Comparison of ENCODE assay signal across 9 cellular contexts in the genomic region with DNA sequence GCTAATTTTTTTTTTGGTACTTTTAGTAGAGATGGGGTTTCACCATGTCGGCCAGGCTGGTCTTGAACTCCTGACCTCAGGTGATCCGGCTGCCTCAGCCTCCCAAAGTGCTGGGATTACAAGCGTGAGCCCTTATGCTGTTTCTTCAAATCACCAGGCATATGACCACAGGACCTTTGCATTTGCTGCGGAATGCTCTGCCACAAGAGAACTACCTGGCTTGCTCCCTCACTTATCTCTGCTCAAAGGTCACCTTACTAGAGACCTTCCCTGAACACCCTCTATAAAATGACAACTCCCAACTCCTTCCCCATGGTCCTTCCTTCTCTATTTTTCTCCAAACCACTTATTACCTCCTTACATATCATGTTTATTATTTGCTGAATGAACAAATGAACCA. TPM values are rescaled to one million over a fixed set of nuclear protein-coding genes. Genes with fewer than 3 reads are reported as not detected.
DNase-seq lines count a peak whose midpoint lies in the region; ATAC-seq and TF ChIP-seq lines count a peak whose summit lies in the region.
"Had no signal": no experiment of that assay in that cellular context is flagged by ENCODE, and none has a peak within 500 bp of the region (broad histone marks: within the 10 kb centered on the region; RNA-seq: fewer than 3 reads in every experiment).

No MANE protein-coding gene starts in this region.

- H3K4me1 ChIP-seq in BLaER1 treated with 17β-estradiol and CSF1 and Interleukin-3, amounts not matched to agents 10 nM and 100 nM: peaks cover 15 to 31% (median 23%) of the 10 kb centered on the region in 10 experiments
- peaks cover 10% of the 10 kb centered on the region for H3K4me1 ChIP-seq in colonic mucosa

- no peaks in the 10 kb centered on the region for H3K27me3 Mint-ChIP-seq in natural killer cell treated with Interleukin-12 subunit alpha and Interleukin-12 subunit beta and Interleukin-15 and Interleukin-18, amount 100 ng/mL, for 72 hours

- H3K36me3 Mint-ChIP-seq in natural killer cell treated with Interleukin-12 subunit alpha and Interleukin-12 subunit beta and Interleukin-15 and Interleukin-18, amount 100 ng/mL, for 72 hours: peaks cover 7% of the 10 kb centered on the region

- H3K4me1 Mint-ChIP-seq in natural killer cell treated with Interleukin-12 subunit alpha and Interleukin-12 subunit beta and Interleukin-15 and Interleukin-18, amount 100 ng/mL, for 72 hours (ENCODE audit: low read depth in 2 of 2): peaks cover 24 to 25% of the 10 kb centered on the region in 2 donors

- peak overlapping the region in 3 of 10 experiments; percentile 75 to 92 (median 84); a peak in 4 of 20 replicates for H3K4me3 ChIP-seq in BLaER1 treated with 17β-estradiol and CSF1 and Interleukin-3, amounts not matched to agents 10 nM and 100 nM
- peak overlapping the region; percentile 97 for H3K4me3 ChIP-seq in LNCaP clone FGC (ENCODE audit: low read depth, low read length)
- H3K4me3 ChIP-seq in colonic mucosa: peak overlapping the region; percentile 91

- peak overlapping the region; percentile 97 for H3K4me3 Mint-ChIP-seq in natural killer cell treated with Interleukin-12 subunit alpha and Interleukin-12 subunit beta and Interleukin-15 and Interleukin-18, amount 100 ng/mL, for 72 hours

- no peak for ATAC-seq in natural killer cell treated with Interleukin-12 subunit alpha and Interleukin-12 subunit beta and Interleukin-15 and Interleukin-18, amount 100 ng/mL, for 72 hours
- ATAC-seq in GM21786 (IDR thresholded peaks at IDR 0.05; ENCODE audit: unreplicated experiment) (no peak), HG03039 (IDR thresholded peaks at IDR 0.05; ENCODE audit: unreplicated experiment) (no peak)

- peak overlapping the region in 10 of 11 experiments; percentile 77 to 89 (median 86); a peak in 17 of 22 replicates for H3K9ac ChIP-seq in BLaER1 treated with 17β-estradiol and CSF1 and Interleukin-3, amounts not matched to agents 10 nM and 100 nM
- peak overlapping the region; percentile 99 for H3K9ac ChIP-seq in colonic mucosa (ENCODE audit: low read depth in 2 of 2, low read length in 2 of 2)

- peaks cover under 1 to 4% (median 3%) of the 10 kb centered on the region in 11 experiments; a peak in 17 of 22 replicates for H3K9me3 ChIP-seq in BLaER1 treated with 17β-estradiol and CSF1 and Interleukin-3, amounts not matched to agents 10 nM and 100 nM (replicated peaks in 1 of 11)
- no peaks in the 10 kb centered on the region for H3K9me3 ChIP-seq in colonic mucosa

- no peaks in the 10 kb centered on the region for H3K27me3 ChIP-seq in BLaER1 treated with 17β-estradiol and CSF1 and Interleukin-3, amounts not matched to agents 10 nM and 100 nM
- no peaks in the 10 kb centered on the region for H3K27me3 ChIP-seq in colonic mucosa

- H3K27ac Mint-ChIP-seq in natural killer cell treated with Interleukin-12 subunit alpha and Interleukin-12 subunit beta and Interleukin-15 and Interleukin-18, amount 100 ng/mL, for 72 hours: peak overlapping the region; percentile 74 to 86

- intact Hi-C loops in colonic mucosa (cut with DNase I): no loop called here

- peaks cover 0 to 14% (median 4%) of the 10 kb centered on the region in 11 experiments; a peak in 6 of 22 replicates for H3K36me3 ChIP-seq in BLaER1 treated with 17β-estradiol and CSF1 and Interleukin-3, amounts not matched to agents 10 nM and 100 nM
- no peaks in the 10 kb centered on the region for H3K36me3 ChIP-seq in colonic mucosa

- peak overlapping the region; percentile 90 to 99 (median 95); a peak in 20 of 22 replicates for H3K4me2 ChIP-seq in BLaER1 treated with 17β-estradiol and CSF1 and Interleukin-3, amounts not matched to agents 10 nM and 100 nM

- no peaks in the 10 kb centered on the region for H4K20me1 ChIP-seq in BLaER1 treated with 17β-estradiol and CSF1 and Interleukin-3, amounts not matched to agents 10 nM and 100 nM

- DNase-seq in LNCaP clone FGC (ENCODE audit: low read depth) (no peak), colonic mucosa (no peak), 8988T (no peak)
- no peak for DNase-seq in natural killer cell treated with Interleukin-12 subunit alpha and Interleukin-12 subunit beta and Interleukin-15 and Interleukin-18, amount 100 ng/mL, for 72 hours (ENCODE audit: low spot score)
- DNase-seq in activated CD8-positive, alpha-beta memory T cell treated with anti-CD3 and anti-CD28 coated beads, Interleukin-2, amount 50 U/mL, for 4 hours: no peak
- DNase-seq: activated CD4-positive, alpha-beta T cell treated with anti-CD3 and anti-CD28 coated beads for 4 hours had no signal

- TF ChIP-seq CTCF in LNCaP clone FGC (IDR thresholded peaks at IDR 0.05; ENCODE audit: control insufficient read depth, extremely low read depth, insufficient read depth): no peak
- no peak for TF ChIP-seq CTCF in colonic mucosa (IDR thresholded peaks at IDR 0.05)

- H3K9me3 Mint-ChIP-seq in natural killer cell treated with Interleukin-12 subunit alpha and Interleukin-12 subunit beta and Interleukin-15 and Interleukin-18, amount 100 ng/mL, for 72 hours: peaks cover 3% of the 10 kb centered on the region

- no peak overlapping the region for H3K27ac ChIP-seq in BLaER1 treated with 17β-estradiol and CSF1 and Interleukin-3, amounts not matched to agents 10 nM and 100 nM
- H3K27ac ChIP-seq in colonic mucosa: peak overlapping the region; percentile 92

RNA-seq across cellular contexts. Expression of a gene that starts 1.4 kb away (rescaled TPM):
- 10 to 100 TPM; 35.1 to 54.7 TPM for total RNA-seq in colonic mucosa
- total RNA-seq in natural killer cell treated with Interleukin-12 subunit alpha and Interleukin-12 subunit beta and Interleukin-15 and Interleukin-18, amount 100 ng/mL, for 72 hours: 10 to 100 TPM; 21.5 to 22.4 TPM

RNA-seq across cellular contexts. Expression of a gene that starts 16.8 kb away (rescaled TPM):
- total RNA-seq in colonic mucosa: 10 to 100 TPM; 17.4 to 21.6 TPM
- 10 to 100 TPM; 25.9 to 33.4 TPM for total RNA-seq in natural killer cell treated with Interleukin-12 subunit alpha and Interleukin-12 subunit beta and Interleukin-15 and Interleukin-18, amount 100 ng/mL, for 72 hours

RNA-seq across cellular contexts. Expression of a gene that starts 46.4 kb away (rescaled TPM):
- 100 to 1,000 TPM in 1 of 2 donors, 10 to 100 TPM in 1; 69.9 to 129 TPM for total RNA-seq in colonic mucosa
- total RNA-seq in natural killer cell treated with Interleukin-12 subunit alpha and Interleukin-12 subunit beta and Interleukin-15 and Interleukin-18, amount 100 ng/mL, for 72 hours: 10 to 100 TPM; 56.3 to 72.3 TPM

RNA-seq across cellular contexts. Expression of a gene that starts 48.0 kb away (rescaled TPM):
- total RNA-seq in colonic mucosa: 10 to 100 TPM; 59.5 to 66.4 TPM
- total RNA-seq in natural killer cell treated with Interleukin-12 subunit alpha and Interleukin-12 subunit beta and Interleukin-15 and Interleukin-18, amount 100 ng/mL, for 72 hours: 10 to 100 TPM; 18.4 to 23.7 TPM

RNA-seq across cellular contexts. Expression of a gene that starts 59.3 kb away (rescaled TPM):
- 10 to 100 TPM; 25.1 to 66.6 TPM for total RNA-seq in colonic mucosa
- total RNA-seq in natural killer cell treated with Interleukin-12 subunit alpha and Interleukin-12 subunit beta and Interleukin-15 and Interleukin-18, amount 100 ng/mL, for 72 hours: 100 to 1,000 TPM in 1 of 2 donors, 10 to 100 TPM in 1; 89.5 to 152 TPM
